In the genomic region with DNA sequence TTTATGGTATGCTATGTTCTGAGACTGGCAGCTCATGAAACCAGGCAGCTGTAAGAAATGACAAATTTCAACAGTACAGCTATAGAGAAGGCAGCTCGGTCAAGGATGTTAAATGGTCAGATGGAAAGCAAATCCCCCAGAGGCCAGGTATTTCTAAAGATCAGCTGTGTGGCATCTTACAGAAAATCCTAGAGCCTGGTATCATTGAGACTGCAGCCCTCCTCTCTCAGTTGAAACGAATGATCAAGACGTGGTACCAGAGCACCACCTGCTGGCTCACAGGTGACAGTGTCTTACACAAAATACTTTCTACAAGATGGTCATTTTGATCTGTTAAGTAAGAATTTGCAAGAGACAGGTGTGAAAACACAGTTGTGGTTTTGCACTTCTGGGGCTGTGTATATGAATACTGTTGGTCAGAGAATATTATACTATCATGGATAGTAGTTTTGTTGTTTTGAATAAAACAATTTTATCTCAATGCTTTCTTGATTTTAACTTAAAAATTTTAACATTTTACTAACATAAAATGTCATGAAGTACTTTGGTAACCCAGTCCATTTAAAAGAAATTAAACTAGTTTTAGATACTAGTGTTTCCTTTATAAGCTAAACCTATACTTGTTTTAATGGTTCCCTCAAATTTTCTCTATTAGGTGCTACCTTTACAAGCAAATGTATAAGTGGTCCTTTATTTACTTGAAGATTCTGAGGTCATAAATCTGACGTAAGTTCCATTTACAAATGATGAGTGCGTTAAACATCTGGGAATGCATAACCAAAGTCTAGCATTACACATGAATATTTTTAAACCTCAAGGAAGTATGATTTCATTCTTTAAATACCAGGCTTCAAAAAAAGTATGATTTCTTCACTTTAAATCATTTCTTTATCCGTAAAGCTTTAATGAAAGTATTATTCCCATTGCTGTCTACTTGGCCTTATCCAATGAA, we compare ENCODE assay signal across 8 cellular contexts.
DNase-seq lines count a peak whose midpoint lies in the region; ATAC-seq, FAIRE-seq and TF ChIP-seq lines count a peak whose summit lies in the region.

No MANE protein-coding gene starts in this region.

- H3K4me3 ChIP-seq in colonic mucosa (no peak overlapping the region), HepG2 (replicated peaks in 1 of 3; ENCODE audit: insufficient read depth in 1 of 3, low read depth in 2 of 3, low read length in 3 of 3) (no peak overlapping the region)

- in situ Hi-C loops in HepG2 (cut with HindIII; ENCODE audit: extremely low pct_ligation_motif_present, low pct_unique_long_range_greater_than_20kb) = loop anchor here (5.0 to 10.0 kb wide), 2 partner anchors 308 to 406 kb away; no protein-coding TSS in a partner anchor

- H3K27ac ChIP-seq in VCaP (peak overlapping the region; percentile 75), colonic mucosa (no peak overlapping the region), HepG2 (ENCODE audit: extremely low read length, insufficient read depth, low read length) (no peak overlapping the region)

- H3K9me3 ChIP-seq in colonic mucosa = no peaks in the 10 kb centered on the region
- no peaks in the 10 kb centered on the region for H3K9me3 ChIP-seq in HepG2 (ENCODE audit: low read length)

- TF ChIP-seq EP300 in HepG2 (IDR thresholded peaks at IDR 0.05; ENCODE audit: low read depth in 2 of 2, low read length in 2 of 2) = no peak
- no peak for TF ChIP-seq EP300 in HepG2 (CRISPR knock-in tag; IDR thresholded peaks at IDR 0.05; ENCODE audit: borderline replicate concordance)

- H3K4me2 ChIP-seq in HepG2 (ENCODE audit: low read depth, low read length) = no peak overlapping the region

- WGBS in HepG2 (ENCODE audit: low lambda C conversion rate) = 30% methylated on average over 6 of the region's 6 CpGs

- peak; percentile 60 for TF ChIP-seq RAD21 in HepG2 (CRISPR knock-in tag; IDR thresholded peaks at IDR 0.05)

- H3K4me1 ChIP-seq in colonic mucosa (peaks cover 7% of the 10 kb centered on the region), HepG2 (ENCODE audit: insufficient read depth, low read length) (no peaks in the 10 kb centered on the region)

- no peaks in the 10 kb centered on the region for H3K79me2 ChIP-seq in HepG2 (ENCODE audit: insufficient read depth, low read length)

- H3K9ac ChIP-seq in colonic mucosa (ENCODE audit: low read depth in 2 of 2, low read length in 2 of 2) (no peak overlapping the region), HepG2 (ENCODE audit: insufficient read depth, low read depth, low read length) (no peak overlapping the region)

- POLR2A ChIA-PET in HepG2 (lab: Yijun Ruan, JAX) = no interaction called here

- intact Hi-C loops in colonic mucosa (cut with DNase I) = loop anchor here (5.0 kb wide), 1 partner anchor 401 kb away; no protein-coding TSS in a partner anchor
- intact Hi-C loops in HepG2 (cut with micrococcal nuclease; ENCODE audit: unreplicated experiment) = loop anchor here (1.0 kb wide), 3 partner anchors 48 to 402 kb away; no protein-coding TSS in a partner anchor

- peak; percentile 88 for FAIRE-seq in HepG2 (lab: Jason Lieb, UNC)

- H4K20me1 ChIP-seq in HepG2 (ENCODE audit: insufficient read depth, low read length) = no peaks in the 10 kb centered on the region

- H3K36me3 ChIP-seq in colonic mucosa (no peaks in the 10 kb centered on the region), HepG2 (replicated peaks in 1 of 2; ENCODE audit: control insufficient read depth in 1 of 2, insufficient read depth in 2 of 2, low read length in 2 of 2) (no peaks in the 10 kb centered on the region)

- H2AFZ ChIP-seq in HepG2 (ENCODE audit: low read length) = no peak overlapping the region

- DNase-seq in AG08395 (ENCODE audit: low spot score) (peak; percentile 71), NCI-H1930 (lab: John Stamatoyannopoulos, UW) (peak; percentile 50 to 68), colonic mucosa (peak; percentile 67), HepG2 (ENCODE audit: low spot score) (peak; percentile 38)
- DNase-seq in stimulated activated CD4-positive, alpha-beta T cell treated with anti-CD3 and anti-CD28 coated beads, Interleukin-4, amount 100 ng/mL, for 4 hours = peak; percentile 21 to 48

- no peaks in the 10 kb centered on the region for H3K27me3 ChIP-seq in colonic mucosa
- H3K27me3 ChIP-seq in HepG2 (ENCODE audit: control insufficient read depth in 1 of 2, insufficient read depth in 2 of 2, low read length in 2 of 2) = no peaks in the 10 kb centered on the region

- BruUV-seq in HepG2 (replicated peaks; lab: Mats Ljungman, UMichigan) = no TSS peak

- ATAC-seq in GM18505 (IDR thresholded peaks at IDR 0.05; ENCODE audit: unreplicated experiment) = peak; percentile 59
- peak; percentile 64 for ATAC-seq in HG02885 (IDR thresholded peaks at IDR 0.05; ENCODE audit: poor library complexity, unreplicated experiment)
- peak; percentile 81 for ATAC-seq in HepG2

- TF ChIP-seq POLR2A in GM18505 (IDR thresholded peaks at IDR 0.05; ENCODE audit: borderline replicate concordance, extremely low read depth, insufficient read depth, insufficient read length) (no peak), HepG2 (IDR thresholded peaks at IDR 0.05; ENCODE audit: insufficient read depth in 1 of 2, low read depth in 2 of 2, low read length in 2 of 2) (no peak)

- peak; percentile 94 for TF ChIP-seq CTCF in VCaP (conservative IDR thresholded peaks at IDR 0.05)
- TF ChIP-seq CTCF in colonic mucosa (IDR thresholded peaks at IDR 0.05) = peak; percentile 74
- peak; percentile 86 for TF ChIP-seq CTCF in HepG2 (CRISPR knock-in tag; IDR thresholded peaks at IDR 0.05)

- CTCF ChIA-PET in HepG2 (lab: Yijun Ruan, JAX; ENCODE audit: low intra/inter-chr PET ratio, low total read pairs) = interaction anchor here (0.6 to 3.1 kb wide), 3 partner anchors 47 to 402 kb away, joined by 3 to 40 read pairs (median 6); no protein-coding TSS in a partner anchor

TF ChIP-seq in HepG2, 621 proteins besides CTCF, POLR2A, EP300 and RAD21:
- TF ChIP-seq ATF1 (CRISPR knock-in tag; IDR thresholded peaks at IDR 0.05) (no peak), STAG1 (CRISPR knock-in tag; IDR thresholded peaks at IDR 0.05) (peak; percentile 89), SMC3 (IDR thresholded peaks at IDR 0.05; ENCODE audit: low read length) (peak; percentile 70)
